In genomic region chr17:68886401-68886800, GRCh38 we compare ENCODE assay signal across 32 cellular contexts.
"Had no signal": no experiment of that assay in that cellular context is flagged by ENCODE, and none has a peak within 500 bp of the region (broad histone marks: within the 10 kb centered on the region; RNA-seq: fewer than 3 reads in every experiment).

No MANE protein-coding gene starts in this region.

- H3K4me3 ChIP-seq: adrenal gland, ascending aorta, body of pancreas, MG63, Peyer's patch, SJCRH30 had no signal

- H3K9ac ChIP-seq: SK-N-SH had no signal

- H3K27me3 ChIP-seq: adrenal gland, ascending aorta, body of pancreas, MG63, Peyer's patch, SJCRH30 had no signal

- H3K36me3 ChIP-seq: ascending aorta, MG63, Peyer's patch, SJCRH30 had no signal

- H3K4me1 ChIP-seq: adrenal gland, ascending aorta, body of pancreas, Peyer's patch, SJCRH30 had no signal

- H3K4me2 ChIP-seq: SK-N-SH had no signal

- H3K27ac ChIP-seq: ascending aorta, body of pancreas, Peyer's patch, RWPE1, SJCRH30, VCaP had no signal

- ATAC-seq: activated T-cell treated with anti-CD3 and anti-CD28 coated beads, Interleukin-2, amount 50 U/mL, for 72 hours; body of pancreas had no signal

- H3K9me3 ChIP-seq: adrenal gland, ascending aorta, body of pancreas, MG63, Peyer's patch, SJCRH30, SK-N-SH had no signal

- DNase-seq: activated CD4-positive, alpha-beta memory T cell treated with anti-CD3 and anti-CD28 coated beads, Interleukin-2, amount 10 ng/mL, durations not matched to agents 7 days and 5 days; activated CD4-positive, alpha-beta T cell treated with anti-CD3 and anti-CD28 coated beads, Interleukin-2, amount 50 U/mL, for 1 hour; activated CD4-positive, CD25-positive, alpha-beta regulatory T cell; activated CD8-positive, alpha-beta memory T cell treated with anti-CD3 and anti-CD28 coated beads, Interleukin-2, amount 50 U/mL, for 4 hours; activated gamma-delta T cell treated with Interleukin-2 at 50 U/mL for 16 hours; activated naive CD4-positive, alpha-beta T cell treated with anti-CD3 and anti-CD28 coated beads, Interleukin-2, amount 50 U/mL, for 16 hours; activated naive CD8-positive, alpha-beta T cell treated with anti-CD3 and anti-CD28 coated beads, Interleukin-2, amount 10 ng/mL, durations not matched to agents 7 days and 5 days; activated T-cell treated with anti-CD3 and anti-CD28 coated beads, Interleukin-2, amount 50 U/mL, for 72 hours; adrenal gland; body of pancreas; central memory CD4-positive, alpha-beta T cell; MG63; MV-4-11; NCI-H1092 treated with DMSO at 0.1 percent for 48 hours; NCI-H1417 treated with DMSO at 0.1 percent for 48 hours; NCI-H1694; NCI-H2029; NCI-H2107; NCI-H2171 treated with DMSO at 0.1 percent for 48 hours; NCI-H226; NCI-H526 treated with DMSO at 0.1 percent for 48 hours; NCI-H82; NK-92 treated with Interleukin-12 subunit alpha and Interleukin-12 subunit beta, amount 100 ng/mL, for 24 hours; OCI-M1; Peyer's patch; Right ventricle myocardium superior; SJCRH30; SK-N-SH; T-helper 1 cell had no signal
